ENCODE assay signal across 11 cellular contexts in the genomic region with DNA sequence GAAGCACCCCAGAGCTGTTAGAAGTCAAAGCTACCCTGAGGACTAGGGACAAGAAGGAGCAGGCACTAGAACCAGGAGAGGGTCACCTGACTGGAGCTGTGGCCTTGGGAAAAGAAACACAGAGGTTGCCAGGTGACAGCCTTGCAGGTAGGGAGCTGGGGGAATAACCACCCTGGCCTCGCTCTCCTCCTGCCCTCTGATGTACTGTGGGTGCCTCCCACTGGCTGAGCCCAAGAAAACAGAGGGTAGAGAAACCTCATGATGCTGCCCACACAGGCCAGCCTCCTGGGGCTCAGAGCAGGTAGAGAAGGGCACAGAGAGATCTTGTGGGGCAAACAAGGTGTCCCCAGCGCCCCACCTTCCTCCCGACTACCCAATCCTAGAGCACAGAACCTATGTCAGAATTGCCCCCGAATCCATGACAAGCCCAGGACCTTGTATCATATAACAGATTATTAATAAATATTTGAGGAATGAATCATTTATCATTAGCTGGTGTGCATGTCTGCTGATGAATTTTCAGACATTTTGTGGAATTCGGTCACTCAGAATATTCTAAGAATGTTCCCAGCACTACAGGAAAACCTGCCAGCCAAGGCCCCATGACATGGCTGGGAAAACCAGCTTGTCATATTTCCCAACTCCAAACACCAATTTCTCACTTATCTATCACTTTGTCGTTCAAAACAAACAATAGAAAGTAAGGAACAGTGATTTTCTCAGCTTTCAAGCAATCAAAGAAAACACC. TPM values are rescaled to one million over a fixed set of nuclear protein-coding genes. Genes with fewer than 3 reads are reported as not detected.
DNase-seq lines count a peak whose midpoint lies in the region; FAIRE-seq and TF ChIP-seq lines count a peak whose summit lies in the region.
"Had no signal": no experiment of that assay in that cellular context is flagged by ENCODE, and none has a peak within 500 bp of the region (broad histone marks: within the 10 kb centered on the region; RNA-seq: fewer than 3 reads in every experiment).

No MANE protein-coding gene starts in this region.

- H2BK5ac ChIP-seq in H1 (ENCODE audit: low read depth, low read length): no peak overlapping the region
- H2BK5ac ChIP-seq in trophoblast cell (ENCODE audit: low read depth, low read length, poor library complexity): no peak overlapping the region

- H2BK120ac ChIP-seq in H1 (replicated peaks; ENCODE audit: low read depth, low read length) (no peak overlapping the region), trophoblast cell (ENCODE audit: insufficient read depth, low read length, poor library complexity) (no peak overlapping the region)

- WGBS in H1 (ENCODE audit: extremely low coverage in 1 of 2, insufficient coverage in 1 of 2, insufficient read length in 1 of 2, insufficient replicate concordance in 2 of 2, low coverage in 1 of 2, low lambda C conversion rate in 2 of 2, missing lambda C conversion rate in 1 of 2), 2 experiments: 74% methylated on average over 6 of the region's 6 CpGs; no CpG with 5 or more reads in 1 of the 2 experiments
- no CpG with 5 or more reads among the region's 6 CpGs for WGBS in trophoblast cell (ENCODE audit: extremely low coverage, insufficient coverage, insufficient read length)

- H3K9me3 ChIP-seq in H1 (ENCODE audit: insufficient read depth in 2 of 2, low read depth in 1 of 2, low read length in 1 of 2) (no peaks in the 10 kb centered on the region), trophoblast cell (ENCODE audit: insufficient read depth, low read depth, low read length) (no peaks in the 10 kb centered on the region)
- H3K9me3 ChIP-seq: spleen had no signal

- no peaks in the 10 kb centered on the region for H4K20me1 ChIP-seq in H1 (replicated peaks in 1 of 2; ENCODE audit: control insufficient read depth in 1 of 2, insufficient read depth in 2 of 2, low read length in 2 of 2)

- H3K4me2 ChIP-seq in H1 (ENCODE audit: insufficient read depth in 1 of 2, low read depth in 2 of 2, low read length in 2 of 2): no peak overlapping the region
- no peak overlapping the region for H3K4me2 ChIP-seq in trophoblast cell (ENCODE audit: low read length)

- H4K5ac ChIP-seq in H1 (ENCODE audit: insufficient read length, low read depth, low read length): no peak overlapping the region

- H3K4me3 ChIP-seq in H1 (ENCODE audit: extremely low read depth in 1 of 4, insufficient read depth in 2 of 4, low read depth in 3 of 4, low read length in 4 of 4) (no peak overlapping the region), trophoblast cell (ENCODE audit: low read depth, low read length) (no peak overlapping the region)
- H3K4me3 ChIP-seq: spleen had no signal

- H2AK5ac ChIP-seq in H1 (ENCODE audit: low read depth, low read length) (no peak overlapping the region), trophoblast cell (ENCODE audit: low read length) (peak overlapping the region; percentile 62)

- H3K18ac ChIP-seq in H1 (ENCODE audit: extremely low read depth, low read length) (no peak overlapping the region), trophoblast cell (ENCODE audit: low read length) (no peak overlapping the region)

- peak; percentile 29 to 44 (median 42); a peak in 3 of 4 replicates for TF ChIP-seq CTCF in H1 (IDR thresholded peaks at IDR 0.05; ENCODE audit: control extremely low read depth in 1 of 3, insufficient read depth in 1 of 3, low read depth in 1 of 3, low read length in 3 of 3)

- no peaks in the 10 kb centered on the region for H3K36me3 ChIP-seq in H1 (ENCODE audit: control insufficient read depth in 2 of 4, insufficient read depth in 4 of 4, low read length in 3 of 4)
- H3K36me3 ChIP-seq in trophoblast cell (ENCODE audit: control insufficient read depth in 1 of 2, insufficient read depth in 2 of 2, low read length in 2 of 2): no peaks in the 10 kb centered on the region
- H3K36me3 ChIP-seq: spleen had no signal

- no peak overlapping the region for H4K91ac ChIP-seq in H1 (replicated peaks; ENCODE audit: insufficient read length, low read length)
- no peak overlapping the region for H4K91ac ChIP-seq in trophoblast cell (ENCODE audit: low read depth, low read length)

- H3K27me3 ChIP-seq in H1 (replicated peaks in 1 of 4; ENCODE audit: control insufficient read depth in 3 of 4, extremely low read depth in 1 of 4, insufficient read depth in 3 of 4, low read length in 3 of 4) (no peaks in the 10 kb centered on the region), trophoblast cell (ENCODE audit: insufficient read depth, low read length) (no peaks in the 10 kb centered on the region)
- H3K27me3 ChIP-seq: spleen had no signal

- no peak overlapping the region for H2BK20ac ChIP-seq in H1 (ENCODE audit: low read length)

- CTCF ChIA-PET in H1 (lab: Charles Lee; ENCODE audit: partially characterized antibody): interaction anchor here (0.6 to 7.3 kb wide), 14 partner anchors 9 to 696 kb away, joined by 3 to 70 read pairs (median 4); no protein-coding TSS in a partner anchor

- H4K12ac ChIP-seq in trophoblast cell (ENCODE audit: low read depth, low read length): no peak overlapping the region

- TF ChIP-seq EP300 in H1 (IDR thresholded peaks at IDR 0.05; ENCODE audit: borderline replicate concordance in 1 of 2, low read depth in 2 of 2, low read length in 2 of 2): no peak

- peak; percentile 19 for FAIRE-seq in H1 (lab: Jason Lieb, UNC)

- H2BK12ac ChIP-seq in H1 (ENCODE audit: low read depth, low read length) (no peak overlapping the region), trophoblast cell (ENCODE audit: low read length) (peak overlapping the region; percentile 52)

- POLR2A ChIA-PET in H1 (lab: Charles Lee; ENCODE audit: partially characterized antibody): no interaction called here

- no peak overlapping the region for H4K8ac ChIP-seq in H1 (ENCODE audit: extremely low read depth, insufficient read depth, low read length)
- no peak overlapping the region for H4K8ac ChIP-seq in trophoblast cell (ENCODE audit: low read depth, low read length)

- H3K27ac ChIP-seq in H1 (ENCODE audit: low read depth, low read length) (no peak overlapping the region), trophoblast cell (ENCODE audit: low read depth, low read length) (no peak overlapping the region)
- H3K27ac ChIP-seq: spleen had no signal

- no peaks in the 10 kb centered on the region for H3K79me1 ChIP-seq in H1 (ENCODE audit: low read depth, low read length)
- H3K79me1 ChIP-seq in trophoblast cell (ENCODE audit: low read length): peaks cover 2% of the 10 kb centered on the region

- peaks cover 0 to 3% (median 0%) of the 10 kb centered on the region in 4 experiments; a peak in 3 of 7 replicates for H3K4me1 ChIP-seq in H1 (replicated peaks in 1 of 4; ENCODE audit: control insufficient read depth in 3 of 4, insufficient read depth in 4 of 4, low read length in 3 of 4)
- H3K4me1 ChIP-seq in trophoblast cell (ENCODE audit: control insufficient read depth in 1 of 2, insufficient read depth in 2 of 2, low read length in 2 of 2): peaks cover 5 to 7% of the 10 kb centered on the region in 2 experiments
- H3K4me1 ChIP-seq: spleen had no signal

- H3K23ac ChIP-seq in H1 (ENCODE audit: insufficient read length) (no peak overlapping the region), trophoblast cell (ENCODE audit: low read length) (no peak overlapping the region)

- no peaks in the 10 kb centered on the region for H3K23me2 ChIP-seq in H1 (ENCODE audit: low read depth, low read length)

- no peak overlapping the region for H2BK15ac ChIP-seq in H1 (ENCODE audit: low read length)

- no peak overlapping the region for H3K56ac ChIP-seq in H1 (replicated peaks; ENCODE audit: insufficient read length, low read depth, low read length)

- TF ChIP-seq RAD21 in H1 (IDR thresholded peaks at IDR 0.05 in 1 of 2, conservative IDR thresholded peaks at IDR 0.05 in 1 of 2; ENCODE audit: low read depth in 2 of 2, low read length in 2 of 2): peak; percentile 70 to 73

- peak; percentile 76 for DNase-seq in GM04503 (ENCODE audit: low read depth)
- peak; percentile 58 for DNase-seq in NCI-H2107 (lab: John Stamatoyannopoulos, UW)
- no peak for DNase-seq in H1 (ENCODE audit: low read depth in 1 of 2, low spot score in 2 of 2)
- peak; percentile 84 to 94 for DNase-seq in trophoblast cell
- DNase-seq in iPS-NIHi7 (ENCODE audit: extremely low spot score): no peak
- no peak for DNase-seq in HK-2 (ENCODE audit: unreplicated experiment)
- no peak for DNase-seq in amygdala (lab: John Stamatoyannopoulos, UW)
- DNase-seq in globus pallidus (ENCODE audit: low spot score): no peak
- DNase-seq: activated CD4-positive, alpha-beta T cell treated with anti-CD3 and anti-CD28 coated beads for 4 hours; OCI-M1; spleen had no signal

- H3K14ac ChIP-seq in H1 (ENCODE audit: insufficient read length): no peak overlapping the region
- H3K14ac ChIP-seq in trophoblast cell (ENCODE audit: low read length): no peak overlapping the region

- no peaks in the 10 kb centered on the region for H3K79me2 ChIP-seq in H1 (ENCODE audit: control insufficient read depth in 1 of 2, insufficient read depth in 2 of 2, low read length in 2 of 2)
- H3K79me2 ChIP-seq in trophoblast cell (ENCODE audit: control insufficient read depth, insufficient read depth, low read length, poor library complexity): no peaks in the 10 kb centered on the region

- no peak overlapping the region for H2AFZ ChIP-seq in H1 (ENCODE audit: low read length)
- no peak overlapping the region for H2AFZ ChIP-seq in trophoblast cell (ENCODE audit: insufficient read depth, low read length, poor library complexity)

- H3K4ac ChIP-seq in H1 (replicated peaks; ENCODE audit: insufficient read length, low read depth, low read length): no peak overlapping the region
- H3K4ac ChIP-seq in trophoblast cell (ENCODE audit: low read depth, low read length): no peak overlapping the region

- no peak overlapping the region for H3K9ac ChIP-seq in H1 (replicated peaks in 1 of 4; ENCODE audit: extremely low read depth in 1 of 4, low read depth in 3 of 4, low read length in 3 of 4)
- no peak overlapping the region for H3K9ac ChIP-seq in trophoblast cell (ENCODE audit: low read length)

- TF ChIP-seq POLR2A in H1 (IDR thresholded peaks at IDR 0.05; ENCODE audit: control extremely low read depth in 1 of 2, low read depth in 2 of 2, low read length in 2 of 2): no peak

TF ChIP-seq in H1, 55 proteins besides CTCF, POLR2A, EP300 and RAD21 (continues in another document):
- TF ChIP-seq TEAD4 (IDR thresholded peaks at IDR 0.05; ENCODE audit: low read depth, low read length) (no peak), JUND (IDR thresholded peaks at IDR 0.05; ENCODE audit: low read length) (no peak), POLR2AphosphoS5 (IDR thresholded peaks at IDR 0.05; ENCODE audit: low read depth, low read length) (no peak)

RNA-seq across cellular contexts. Expression of a gene that starts 59.8 kb away (rescaled TPM):
- total RNA-seq in H1 (2021; fragmentation: NEBNext Ultra II Directional; extraction: Animal tissue kit (Norgen Biotek cat#: 25700)): 15.6 and 15.9 TPM in 2 replicates
- 8.0 and 13.6 TPM in 2 replicates for polyA plus RNA-seq in H1 (2011; rRNA removed)
- polyA plus RNA-seq in H1 (2011; cell fraction: cytosol; rRNA removed): 7.7 TPM
- polyA plus RNA-seq in H1 (2011; cell fraction: nucleus; rRNA removed): 10.9 TPM
- 6.3 to 10.4 TPM (median 7.5 TPM) in 4 replicates for polyA plus RNA-seq in H1 (2012, experiment 1 of 2)
- polyA plus RNA-seq in H1 (2012, experiment 2 of 2): 8.6 TPM
- 8.4 TPM for polyA plus RNA-seq in H1 (2013, experiment 1 of 2)
- 7.9 TPM for polyA plus RNA-seq in H1 (2013, experiment 2 of 2)
- 3.0 and 3.1 TPM in 2 replicates for polyA minus RNA-seq in H1 (2011; rRNA and poly(A)+ RNA removed)
- 9.0 TPM for polyA minus RNA-seq in H1 (2011; cell fraction: cytosol; rRNA and poly(A)+ RNA removed)
- 9.1 TPM for polyA minus RNA-seq in H1 (2011; cell fraction: nucleus; rRNA and poly(A)+ RNA removed)
- polyA plus RNA-seq in trophoblast cell (2013): 4.6 and 4.8 TPM in 2 replicates

Comparison
In these comparisons a context has a peak if more than half of its experiments do, and no peak if none do; other contexts are left out.
1. DNase-seq: peak in GM04503 (single experiment), NCI-H2107 (single experiment) and trophoblast cell (2 of 2); none in H1 (0 of 2), iPS-NIHi7 (single experiment), HK-2 (single experiment), amygdala (0 of 56) and globus pallidus (single experiment).